ENCODE assay signal across 13 cellular contexts in the genomic region with DNA sequence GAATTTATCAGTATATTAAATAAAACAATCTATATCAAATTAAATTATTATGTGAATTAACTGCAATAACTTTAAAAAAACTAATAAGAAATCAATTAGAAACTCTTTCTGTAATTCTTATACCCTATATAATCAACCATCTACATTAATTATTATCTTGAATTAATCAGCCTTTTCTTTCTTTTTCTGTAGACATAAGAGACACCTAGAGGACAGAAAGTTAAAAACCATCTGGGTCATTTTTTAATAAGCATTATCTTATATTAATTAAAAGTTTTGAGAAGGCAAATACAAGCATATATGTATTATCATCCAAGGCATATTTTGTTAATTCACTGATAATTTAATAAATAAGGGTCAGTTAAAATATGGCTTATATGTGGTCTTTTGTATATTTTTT. TPM values are rescaled to one million over a fixed set of nuclear protein-coding genes. Genes with fewer than 3 reads are reported as not detected.
DNase-seq lines count a peak whose midpoint lies in the region; ATAC-seq and TF ChIP-seq lines count a peak whose summit lies in the region.
"Had no signal": no experiment of that assay in that cellular context is flagged by ENCODE, and none has a peak within 500 bp of the region (broad histone marks: within the 10 kb centered on the region; RNA-seq: fewer than 3 reads in every experiment).

No MANE protein-coding gene starts in this region.

- H3K9ac ChIP-seq in trophoblast cell (ENCODE audit: low read length): no peak overlapping the region

- no peaks in the 10 kb centered on the region for H3K79me2 ChIP-seq in trophoblast cell (ENCODE audit: control insufficient read depth, insufficient read depth, low read length, poor library complexity)

- H3K27ac ChIP-seq in heart right ventricle: no peak overlapping the region
- no peak overlapping the region for H3K27ac ChIP-seq in RWPE2 (ENCODE audit: poor library complexity, severe bottlenecking)
- no peak overlapping the region for H3K27ac ChIP-seq in SJCRH30
- H3K27ac ChIP-seq in trophoblast cell (ENCODE audit: low read depth, low read length): no peak overlapping the region
- H3K27ac ChIP-seq: skin epidermis had no signal

- DNase-seq in heart right ventricle: no peak
- no peak for DNase-seq in left cardiac atrium
- no peak for DNase-seq in RWPE2 (ENCODE audit: low spot score)
- peak; percentile 17 for DNase-seq in fibroblast of villous mesenchyme (ENCODE audit: low read depth)
- no peak for DNase-seq in SJCRH30
- no peak for DNase-seq in trophoblast cell
- DNase-seq: activated naive CD8-positive, alpha-beta T cell treated with anti-CD3 and anti-CD28 coated beads, Interleukin-2, amount 50 U/mL, for 24 hours; CD4-positive, CD25-positive, alpha-beta regulatory T cell; NCI-H1417; T1000 had no signal

- no peak overlapping the region for H3K4ac ChIP-seq in trophoblast cell (ENCODE audit: low read depth, low read length)

- no peak overlapping the region for H2BK120ac ChIP-seq in trophoblast cell (ENCODE audit: insufficient read depth, low read length, poor library complexity)

- H3K14ac ChIP-seq in trophoblast cell (ENCODE audit: low read length): no peak overlapping the region

- no peak overlapping the region for H3K4me3 ChIP-seq in heart right ventricle
- no peak overlapping the region for H3K4me3 ChIP-seq in RWPE2 (ENCODE audit: severe bottlenecking)
- no peak overlapping the region for H3K4me3 ChIP-seq in fibroblast of villous mesenchyme (ENCODE audit: low read depth, low read length)
- H3K4me3 ChIP-seq in SJCRH30: no peak overlapping the region
- H3K4me3 ChIP-seq in trophoblast cell (ENCODE audit: low read depth, low read length): no peak overlapping the region
- H3K4me3 ChIP-seq: skin epidermis had no signal

- TF ChIP-seq CTCF in heart right ventricle (IDR thresholded peaks at IDR 0.05) (peak in 7 of 9 donors; percentile 28 to 63 (median 47)), RWPE2 (IDR thresholded peaks at IDR 0.05; ENCODE audit: poor library complexity, severe bottlenecking) (peak; percentile 59), fibroblast of villous mesenchyme (IDR thresholded peaks at IDR 0.05; ENCODE audit: insufficient read depth, low read depth, low read length) (peak; percentile 25)

- ATAC-seq in heart right ventricle (no peak), left cardiac atrium (no peak), RWPE2 (ENCODE audit: low read depth) (no peak), GM21515 (IDR thresholded peaks at IDR 0.05; ENCODE audit: unreplicated experiment) (no peak), GM18858 (IDR thresholded peaks at IDR 0.05; ENCODE audit: unreplicated experiment) (no peak)
- ATAC-seq: activated naive CD8-positive, alpha-beta T cell treated with anti-CD3 and anti-CD28 coated beads, Interleukin-2, amount 50 U/mL, for 24 hours had no signal

- H3K23ac ChIP-seq in trophoblast cell (ENCODE audit: low read length): no peak overlapping the region

- H4K8ac ChIP-seq in trophoblast cell (ENCODE audit: low read depth, low read length): no peak overlapping the region

- H3K4me1 ChIP-seq in heart right ventricle: peaks cover 0 to 14% (median 0%) of the 10 kb centered on the region in 9 donors
- no peaks in the 10 kb centered on the region for H3K4me1 ChIP-seq in RWPE2 (ENCODE audit: insufficient read depth, poor library complexity, severe bottlenecking)
- H3K4me1 ChIP-seq in SJCRH30: peaks cover 8% of the 10 kb centered on the region; the same call in 1 of the 2 replicates
- no peaks in the 10 kb centered on the region for H3K4me1 ChIP-seq in trophoblast cell (ENCODE audit: control insufficient read depth in 1 of 2, insufficient read depth in 2 of 2, low read length in 2 of 2)

- H3K18ac ChIP-seq in trophoblast cell (ENCODE audit: low read length): no peak overlapping the region

- no peak overlapping the region for H4K91ac ChIP-seq in trophoblast cell (ENCODE audit: low read depth, low read length)

- H3K9me3 ChIP-seq in heart right ventricle (no peaks in the 10 kb centered on the region), RWPE2 (ENCODE audit: severe bottlenecking) (no peaks in the 10 kb centered on the region), SJCRH30 (replicated peaks) (no peaks in the 10 kb centered on the region), trophoblast cell (ENCODE audit: insufficient read depth, low read depth, low read length) (peaks cover 3% of the 10 kb centered on the region)

- H3K36me3 ChIP-seq in heart right ventricle (no peaks in the 10 kb centered on the region), RWPE2 (ENCODE audit: low read depth) (no peaks in the 10 kb centered on the region), SJCRH30 (no peaks in the 10 kb centered on the region), trophoblast cell (ENCODE audit: control insufficient read depth in 1 of 2, insufficient read depth in 2 of 2, low read length in 2 of 2) (no peaks in the 10 kb centered on the region)

- no peak overlapping the region for H2BK12ac ChIP-seq in trophoblast cell (ENCODE audit: low read length)

- H2AK5ac ChIP-seq in trophoblast cell (ENCODE audit: low read length): no peak overlapping the region

- no peak overlapping the region for H3K4me2 ChIP-seq in trophoblast cell (ENCODE audit: low read length)

- H3K79me1 ChIP-seq in trophoblast cell (ENCODE audit: low read length): no peaks in the 10 kb centered on the region

- intact Hi-C loops in heart right ventricle (cut with DNase I): loop anchor here in 8 of 10 donors (5.0 to 10.0 kb wide), 5 partner anchors 162 to 762 kb away; a partner anchor contains a TSS
- intact Hi-C loops in left cardiac atrium (cut with DNase I): loop anchor here in 1 of 2 donors (5.0 kb wide), 2 partner anchors 44 to 759 kb away; no protein-coding TSS in a partner anchor

- no peak overlapping the region for H2BK5ac ChIP-seq in trophoblast cell (ENCODE audit: low read depth, low read length, poor library complexity)

- H3K27me3 ChIP-seq in heart right ventricle: peaks cover 0 to 18% (median 0%) of the 10 kb centered on the region in 7 donors
- H3K27me3 ChIP-seq in RWPE2 (ENCODE audit: insufficient read depth, poor library complexity, severe bottlenecking): no peaks in the 10 kb centered on the region
- H3K27me3 ChIP-seq in SJCRH30: no peaks in the 10 kb centered on the region
- no peaks in the 10 kb centered on the region for H3K27me3 ChIP-seq in trophoblast cell (ENCODE audit: insufficient read depth, low read length)

- no peak overlapping the region for H4K12ac ChIP-seq in trophoblast cell (ENCODE audit: low read depth, low read length)

- no peak overlapping the region for H2AFZ ChIP-seq in trophoblast cell (ENCODE audit: insufficient read depth, low read length, poor library complexity)

RNA-seq across cellular contexts. Expression of a gene that starts 24.2 kb away (rescaled TPM):
- total RNA-seq in heart right ventricle: 10 to 100 TPM; 21.6 to 44.2 (median 31.9) TPM
- 10 to 100 TPM; 12.1 to 19.8 TPM for polyA plus RNA-seq in heart right ventricle
- total RNA-seq in left cardiac atrium: 10 to 100 TPM; 27.1 to 32.0 TPM
- 14.2 and 18.1 TPM in 2 replicates for total RNA-seq in fibroblast of villous mesenchyme
- 16.7 and 18.4 TPM in 2 replicates for total RNA-seq in SJCRH30 (2014; rRNA removed; shearing (Covaris generic))
- polyA plus RNA-seq in trophoblast cell (2013): 10.0 and 10.4 TPM in 2 replicates
